13 cellular contexts compared by ENCODE assay signal in genomic region chr11:44765676-44766075, GRCh38. TPM values are rescaled to one million over a fixed set of nuclear protein-coding genes. Genes with fewer than 3 reads are reported as not detected.
DNase-seq lines count a peak whose midpoint lies in the region; FAIRE-seq and TF ChIP-seq lines count a peak whose summit lies in the region.
"Had no signal": no experiment of that assay in that cellular context is flagged by ENCODE, and none has a peak within 500 bp of the region (broad histone marks: within the 10 kb centered on the region; RNA-seq: fewer than 3 reads in every experiment).

No MANE protein-coding gene starts in this region.

- H2AK5ac ChIP-seq in neuronal stem cell (ENCODE audit: low read depth, low read length) = no peak overlapping the region

- FAIRE-seq in RCC 7860 (lab: Jason Lieb, UNC) = no peak

- H2BK5ac ChIP-seq in neuronal stem cell (ENCODE audit: low read length) = no peak overlapping the region

- H3K4me2 ChIP-seq in neuronal stem cell (ENCODE audit: insufficient read depth, low read length, poor library complexity, severe bottlenecking) = no peak overlapping the region

- no peak for TF ChIP-seq POLR2A in esophagus squamous epithelium (IDR thresholded peaks at IDR 0.05)

- H3K4ac ChIP-seq in neuronal stem cell (ENCODE audit: low read length) = no peak overlapping the region

- no peak overlapping the region for H3K9ac ChIP-seq in HUES64 (ENCODE audit: low read depth, low read length)
- peak overlapping the region; percentile 64 for H3K9ac ChIP-seq in neuronal stem cell (ENCODE audit: low read depth, low read length, poor library complexity)

- H2BK15ac ChIP-seq in neuronal stem cell (ENCODE audit: low read length) = no peak overlapping the region

- H3K9me3 ChIP-seq in HUES64 (ENCODE audit: insufficient read depth, low read depth, low read length) (peaks cover 6% of the 10 kb centered on the region; the same call in 1 of the 2 replicates), esophagus squamous epithelium (no peaks in the 10 kb centered on the region), neuronal stem cell (replicated peaks in 1 of 2; ENCODE audit: control insufficient read depth in 2 of 2, insufficient read depth in 1 of 2, low read depth in 1 of 2, low read length in 2 of 2) (peaks cover 9 to 21% of the 10 kb centered on the region in 2 donors)

- no peak overlapping the region for H2BK12ac ChIP-seq in neuronal stem cell (ENCODE audit: low read length)

- H3K23ac ChIP-seq in neuronal stem cell (ENCODE audit: low read depth, low read length, poor library complexity) = no peak overlapping the region

- intact Hi-C loops in esophagus squamous epithelium (cut with DNase I) = no loop called here

- H3K27ac ChIP-seq in ACC112 (ENCODE audit: low read depth, low read length) (peak overlapping the region; percentile 66), HUES64 (ENCODE audit: low read depth, low read length) (peak overlapping the region; percentile 52; the same call in 1 of the 2 replicates), esophagus squamous epithelium (peak overlapping the region; percentile 21 to 81 (median 65)), neuronal stem cell (replicated peaks; ENCODE audit: low read length) (no peak overlapping the region)

- H3K4me1 ChIP-seq in ACC112 (ENCODE audit: control insufficient read depth, insufficient read depth, low read length, unreplicated experiment) (peaks cover 31% of the 10 kb centered on the region), HUES64 (ENCODE audit: insufficient read depth, low read length) (peaks cover 37% of the 10 kb centered on the region), esophagus squamous epithelium (peaks cover 0 to 39% (median 7%) of the 10 kb centered on the region in 3 donors), neuronal stem cell (ENCODE audit: control insufficient read depth in 2 of 2, insufficient read depth in 1 of 2, low read depth in 1 of 2, low read length in 2 of 2) (peaks cover 19 to 21% of the 10 kb centered on the region in 2 donors)

- H3K4me3 ChIP-seq in ACC112 (ENCODE audit: low read depth, low read length) = no peak overlapping the region
- H3K4me3 ChIP-seq in HUES64 (ENCODE audit: low read length) = no peak overlapping the region
- no peak overlapping the region for H3K4me3 ChIP-seq in esophagus squamous epithelium
- H3K4me3 ChIP-seq in neuronal stem cell (ENCODE audit: low read length in 2 of 2) = no peak overlapping the region

- H3K36me3 ChIP-seq in ACC112 (ENCODE audit: insufficient read depth, low read length) (0 out of 2 replicates have a peak, but pooled peaks cover 4% of the 10 kb centered on the region), HUES64 (ENCODE audit: insufficient read depth, low read length) (peaks cover 6% of the 10 kb centered on the region; the same call in 1 of the 2 replicates), esophagus squamous epithelium (no peaks in the 10 kb centered on the region), neuronal stem cell (replicated peaks in 1 of 2; ENCODE audit: control insufficient read depth in 2 of 2, insufficient read depth in 2 of 2, low read length in 2 of 2) (peaks cover 26 to 63% of the 10 kb centered on the region in 2 donors)

- no peak overlapping the region for H2BK120ac ChIP-seq in neuronal stem cell (ENCODE audit: low read depth, low read length)

- no peak for DNase-seq in esophagus squamous epithelium (lab: John Stamatoyannopoulos, UW)
- DNase-seq in neuronal stem cell (ENCODE audit: low spot score) = no peak
- DNase-seq in NOMO-1 (lab: John Stamatoyannopoulos, UW; ENCODE audit: unreplicated experiment in 2 of 2) = no peak
- no peak for DNase-seq in NCI-H1436 treated with DMSO at 0.1 percent for 48 hours (lab: John Stamatoyannopoulos, UW)
- no peak for DNase-seq in EL
- DNase-seq in RCC 7860 (ENCODE audit: low spot score) = no peak
- DNase-seq: kidney glomerular epithelial cell; MM.1S; naive thymus-derived CD8-positive, alpha-beta T cell; stimulated activated CD4-positive, alpha-beta T cell treated with anti-CD3 and anti-CD28 coated beads, Interleukin-2, amount 100 ng/mL, for 48 hours; T-helper 2 cell had no signal

- H2AFZ ChIP-seq in ACC112 (ENCODE audit: low read length, unreplicated experiment) = no peak overlapping the region
- H2AFZ ChIP-seq in neuronal stem cell (ENCODE audit: low read length) = no peak overlapping the region

- H3K79me2 ChIP-seq in ACC112 (ENCODE audit: control insufficient read depth, insufficient read depth, low read length, unreplicated experiment) = no peaks in the 10 kb centered on the region

- H4K8ac ChIP-seq in neuronal stem cell (ENCODE audit: low read depth, low read length) = no peak overlapping the region

- no peak overlapping the region for H3K14ac ChIP-seq in neuronal stem cell (ENCODE audit: low read length)

- no peak overlapping the region for H3K18ac ChIP-seq in neuronal stem cell (ENCODE audit: low read length)

- no peak overlapping the region for H4K91ac ChIP-seq in neuronal stem cell (ENCODE audit: low read depth, low read length, poor library complexity)

- 94% methylated on average over 3 of the region's 3 CpGs for WGBS in HUES64
- 91 to 92% methylated on average over 3 of the region's 3 CpGs for WGBS in esophagus squamous epithelium, 2 donors
- WGBS in neuronal stem cell (ENCODE audit: extremely low coverage in 2 of 2, insufficient read length in 2 of 2, insufficient replicate concordance in 1 of 2), 2 donors = no CpG with 5 or more reads among the region's 3 CpGs

- H3K27me3 ChIP-seq in ACC112 (ENCODE audit: insufficient read depth, low read length) = no peaks in the 10 kb centered on the region
- H3K27me3 ChIP-seq in HUES64 (ENCODE audit: insufficient read depth, low read length) = no peaks in the 10 kb centered on the region
- no peaks in the 10 kb centered on the region for H3K27me3 ChIP-seq in esophagus squamous epithelium
- no peaks in the 10 kb centered on the region for H3K27me3 ChIP-seq in neuronal stem cell (ENCODE audit: control insufficient read depth in 3 of 3, insufficient read depth in 3 of 3, low read depth in 1 of 3, low read length in 3 of 3)

- peaks cover 6% of the 10 kb centered on the region for H3K79me1 ChIP-seq in neuronal stem cell (ENCODE audit: low read depth, low read length)

- no peak for TF ChIP-seq CTCF in esophagus squamous epithelium (IDR thresholded peaks at IDR 0.05)

RNA-seq across cellular contexts. Expression of gene TSPAN18, which starts 38.9 kb away (rescaled TPM):
- 38.1 TPM for polyA plus RNA-seq in HUES64 (2013, experiment 1 of 2)
- 42.0 TPM for polyA plus RNA-seq in HUES64 (2013, experiment 2 of 2)
- 1 to 10 TPM in 3 of 4 donors, under 1 TPM in 1; 0.80 to 4.4 (median 2.0) TPM for total RNA-seq in esophagus squamous epithelium
- 144 TPM for polyA plus RNA-seq in neuronal stem cell (2013, experiment 1 of 2)
- polyA plus RNA-seq in neuronal stem cell (2013, experiment 2 of 2) = 146 TPM
